In the genomic region with DNA sequence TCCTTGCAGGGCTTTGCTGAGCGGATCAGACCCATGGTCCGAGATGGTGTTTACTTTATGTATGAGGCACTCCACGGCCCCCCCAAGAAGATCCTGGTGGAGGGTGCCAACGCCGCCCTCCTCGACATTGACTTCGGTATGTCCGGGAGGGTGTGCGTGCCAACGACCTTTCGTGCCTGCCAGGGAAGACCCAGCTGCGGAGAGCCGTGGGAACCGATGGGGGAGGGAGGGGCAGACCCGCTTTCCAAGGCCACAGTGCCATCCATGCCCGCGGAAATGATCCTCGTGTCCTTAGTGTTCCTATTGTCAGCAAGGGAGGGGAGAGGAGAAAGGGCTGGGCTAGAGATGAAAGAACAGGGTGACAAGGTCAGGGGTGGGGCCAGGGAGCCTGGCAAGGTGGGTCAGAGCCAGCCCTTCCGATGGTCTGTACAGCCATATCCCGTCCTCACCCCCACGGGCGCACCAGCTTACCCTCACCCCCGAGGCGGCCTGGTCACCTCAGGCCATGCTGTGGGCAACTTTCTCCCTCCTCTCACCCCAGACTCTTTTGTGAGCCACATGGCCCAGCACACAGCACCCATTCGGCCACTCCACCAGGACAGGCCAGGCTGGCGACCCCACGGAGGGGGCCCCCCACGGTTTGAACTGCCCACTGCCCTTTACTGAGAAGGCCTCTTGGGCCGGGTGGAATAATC, we compare ENCODE assay signal across 23 cellular contexts.
"Had no signal": no experiment of that assay in that cellular context is flagged by ENCODE, and none has a peak within 500 bp of the region (broad histone marks: within the 10 kb centered on the region; RNA-seq: fewer than 3 reads in every experiment).

No MANE protein-coding gene starts in this region.

- H3K27me3 ChIP-seq: cardiac muscle cell, gastroesophageal sphincter, suprapubic skin, tibial nerve had no signal

- DNase-seq: activated CD4-positive, alpha-beta T cell treated with anti-CD3 and anti-CD28 coated beads for 4 hours; activated CD4-positive, alpha-beta T cell treated with anti-CD3 and anti-CD28 coated beads, Interleukin-2, amount 50 U/mL, for 4 hours; activated CD8-positive, alpha-beta memory T cell treated with anti-CD3 and anti-CD28 coated beads for 24 hours; activated effector memory CD4-positive, alpha-beta T cell treated with Interleukin-2 at 50 U/mL for 16 hours; cortex of kidney; effector memory CD8-positive, alpha-beta T cell; erythroblast; hippocampal formation; mesendoderm; retina; stimulated activated CD4-positive, alpha-beta T cell treated with anti-CD3 and anti-CD28 coated beads, Interleukin-15, amount 100 ng/mL, for 24 hours; stimulated activated CD4-positive, alpha-beta T cell treated with anti-CD3 and anti-CD28 coated beads, Interleukin-2, amount 100 ng/mL, for 24 hours; stimulated activated naive CD4-positive, alpha-beta T cell; T-helper 9 cell had no signal

- H3K9me3 ChIP-seq: gastroesophageal sphincter, suprapubic skin, tibial nerve had no signal

- FAIRE-seq: TTC549 had no signal

- H3K36me3 ChIP-seq: suprapubic skin had no signal

- ATAC-seq: effector memory CD8-positive, alpha-beta T cell; gastroesophageal sphincter; left lobe of liver; natural killer cell treated with Interleukin-12 subunit alpha and Interleukin-12 subunit beta and Interleukin-15 and Interleukin-18, amount 100 ng/mL, for 72 hours had no signal

- H3K27ac ChIP-seq: cardiac muscle cell, gastroesophageal sphincter, suprapubic skin, tibial nerve, VCaP had no signal

- H3K4me3 ChIP-seq: cardiac muscle cell, gastroesophageal sphincter, lung, suprapubic skin, tibial nerve had no signal
